7 cellular contexts compared by ENCODE assay signal in genomic region chr11:119084663-119085522, GRCh38.
A peak's percentile ranks its signal among the peaks of the same experiment; 100 is the strongest.
DNase-seq lines count a peak whose midpoint lies in the region; ATAC-seq lines count a peak whose summit lies in the region.

Gene HMBS, plus strand, starts transcription at chr11:119084881. Its CDS starts 153 bp downstream, at chr11:119085034.

- peak; percentile 71 for ATAC-seq in GM18508 (IDR thresholded peaks at IDR 0.05; ENCODE audit: insufficient read depth, unreplicated experiment)
- peak; percentile 85 for ATAC-seq in HG03025 (IDR thresholded peaks at IDR 0.05; ENCODE audit: low FRiP score, unreplicated experiment)

- DNase-seq in NCI-H2081 (lab: John Stamatoyannopoulos, UW) (peak; percentile 94 to 96), T1000 (lab: John Stamatoyannopoulos, UW) (peak; percentile 77), astrocyte of the hippocampus (ENCODE audit: low read depth, low spot score) (peak; percentile 96), hippocampal formation (lab: John Stamatoyannopoulos, UW) (peak; percentile 94 to 96), retina (peak; percentile 100)

Comparison
In these comparisons a context has a peak if more than half of its experiments do, and no peak if none do; other contexts are left out.
1. Peak in every context shown above with its lines: DNase-seq and ATAC-seq.